ENCODE assay signal across 9 cellular contexts in the genomic region with DNA sequence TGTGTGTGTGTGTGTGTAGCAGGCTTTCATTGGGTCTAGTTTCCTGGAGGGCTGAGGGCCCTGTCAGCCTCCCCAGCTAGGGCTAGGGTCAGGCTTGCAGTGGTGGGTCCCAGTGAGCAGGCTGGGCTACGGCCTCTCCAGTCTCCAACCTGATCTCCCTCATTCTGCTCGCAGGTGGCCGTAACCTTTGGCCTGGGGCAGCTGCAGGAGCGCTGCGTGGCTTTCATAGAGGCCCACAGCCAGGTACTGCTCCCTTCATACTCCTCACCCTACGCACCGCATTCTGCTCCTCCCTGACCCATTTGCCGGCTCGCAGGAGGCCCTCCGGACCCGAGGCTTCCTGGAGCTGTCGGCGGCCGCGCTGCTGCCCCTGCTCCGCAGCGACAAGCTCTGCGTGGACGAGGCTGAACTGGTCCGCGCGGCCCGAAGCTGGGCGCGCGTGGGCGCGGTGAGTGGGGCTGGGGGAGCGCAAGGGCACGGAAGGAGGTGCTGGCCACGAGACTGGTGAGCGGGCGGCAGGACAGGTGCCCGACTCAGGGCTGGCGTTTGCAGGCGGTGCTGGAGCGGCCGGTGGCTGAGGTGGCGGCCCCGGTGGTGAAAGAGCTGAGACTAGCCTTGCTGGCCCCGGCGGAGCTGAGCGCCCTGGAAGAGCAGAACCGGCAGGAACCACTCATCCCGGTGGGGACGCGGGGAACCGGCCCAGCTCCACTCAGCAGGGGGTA. TPM values are rescaled to one million over a fixed set of nuclear protein-coding genes. Genes with fewer than 3 reads are reported as not detected.
DNase-seq lines count a peak whose midpoint lies in the region; ATAC-seq and TF ChIP-seq lines count a peak whose summit lies in the region.
"Had no signal": no experiment of that assay in that cellular context is flagged by ENCODE, and none has a peak within 500 bp of the region (broad histone marks: within the 10 kb centered on the region; RNA-seq: fewer than 3 reads in every experiment).

No MANE protein-coding gene starts in this region.

- H3K4me3 Mint-ChIP-seq in natural killer cell (peak overlapping the region; percentile 40), mesothelial cell of epicardium (peak overlapping the region; percentile 24)
- no peak overlapping the region for H3K4me3 Mint-ChIP-seq in natural killer cell treated with Interleukin-12 subunit alpha and Interleukin-12 subunit beta and Interleukin-15 and Interleukin-18, amount 100 ng/mL, for 72 hours

- intact Hi-C loops in natural killer cell (cut with micrococcal nuclease) (no loop called here), aorta (cut with DNase I) (no loop called here)

- no peaks in the 10 kb centered on the region for H3K9me3 Mint-ChIP-seq in natural killer cell
- H3K9me3 Mint-ChIP-seq in natural killer cell treated with Interleukin-12 subunit alpha and Interleukin-12 subunit beta and Interleukin-15 and Interleukin-18, amount 100 ng/mL, for 72 hours: no peaks in the 10 kb centered on the region
- peaks cover 5% of the 10 kb centered on the region for H3K9me3 Mint-ChIP-seq in mesothelial cell of epicardium

- no peak overlapping the region for H3K27ac ChIP-seq in aorta (ENCODE audit: low read depth in 1 of 2, low read length in 2 of 2)

- no peaks in the 10 kb centered on the region for H3K27me3 Mint-ChIP-seq in natural killer cell (ENCODE audit: low read depth in 2 of 2)
- no peaks in the 10 kb centered on the region for H3K27me3 Mint-ChIP-seq in natural killer cell treated with Interleukin-12 subunit alpha and Interleukin-12 subunit beta and Interleukin-15 and Interleukin-18, amount 100 ng/mL, for 72 hours
- H3K27me3 Mint-ChIP-seq in mesothelial cell of epicardium (ENCODE audit: low read depth): no peaks in the 10 kb centered on the region

- DNase-seq in natural killer cell (no peak), ecto neural progenitor cell (ENCODE audit: low spot score) (peak; percentile 54), mesothelial cell of epicardium (ENCODE audit: low spot score in 2 of 2, unreplicated experiment in 2 of 2) (no peak), aorta (peak; percentile 55 to 80), globus pallidus (ENCODE audit: low spot score) (no peak), NCI-H2081 (lab: John Stamatoyannopoulos, UW) (no peak), hippocampal formation (lab: John Stamatoyannopoulos, UW) (no peak)
- no peak for DNase-seq in natural killer cell treated with Interleukin-12 subunit alpha and Interleukin-12 subunit beta and Interleukin-15 and Interleukin-18, amount 100 ng/mL, for 72 hours (ENCODE audit: low spot score)

- WGBS in aorta, 2 donors: 80% methylated on average over 47 to 48 of the region's 48 CpGs

- H3K27ac Mint-ChIP-seq in natural killer cell (peak overlapping the region in 1 of 2 donors; percentile 87), mesothelial cell of epicardium (no peak overlapping the region)
- peak overlapping the region in 1 of 2 donors; percentile 97 for H3K27ac Mint-ChIP-seq in natural killer cell treated with Interleukin-12 subunit alpha and Interleukin-12 subunit beta and Interleukin-15 and Interleukin-18, amount 100 ng/mL, for 72 hours

- no peaks in the 10 kb centered on the region for H3K9me3 ChIP-seq in aorta (ENCODE audit: control insufficient read depth, low read length)

- no peaks in the 10 kb centered on the region for H3K36me3 Mint-ChIP-seq in natural killer cell
- no peaks in the 10 kb centered on the region for H3K36me3 Mint-ChIP-seq in natural killer cell treated with Interleukin-12 subunit alpha and Interleukin-12 subunit beta and Interleukin-15 and Interleukin-18, amount 100 ng/mL, for 72 hours
- peaks cover 15% of the 10 kb centered on the region for H3K36me3 Mint-ChIP-seq in mesothelial cell of epicardium

- H3K4me3 ChIP-seq in aorta (ENCODE audit: low read length in 2 of 2): no peak overlapping the region

- H3K27me3 ChIP-seq in aorta (ENCODE audit: control insufficient read depth in 1 of 2, insufficient read depth in 2 of 2, low read length in 1 of 2): no peaks in the 10 kb centered on the region

- ATAC-seq in natural killer cell (no peak), aorta (ENCODE audit: low FRiP score) (no peak)
- ATAC-seq in natural killer cell treated with Interleukin-12 subunit alpha and Interleukin-12 subunit beta and Interleukin-15 and Interleukin-18, amount 100 ng/mL, for 72 hours: no peak

- H3K4me1 Mint-ChIP-seq in natural killer cell (peaks cover 34 to 42% of the 10 kb centered on the region in 2 donors), mesothelial cell of epicardium (peaks cover 44% of the 10 kb centered on the region)
- peaks cover 41 to 49% of the 10 kb centered on the region in 2 donors for H3K4me1 Mint-ChIP-seq in natural killer cell treated with Interleukin-12 subunit alpha and Interleukin-12 subunit beta and Interleukin-15 and Interleukin-18, amount 100 ng/mL, for 72 hours (ENCODE audit: low read depth in 2 of 2)

- H3K4me1 ChIP-seq in aorta (ENCODE audit: control insufficient read depth in 1 of 2, insufficient read depth in 2 of 2, low read length in 2 of 2): peaks cover 0 to 4% of the 10 kb centered on the region in 2 donors

- TF ChIP-seq CTCF in natural killer cell (IDR thresholded peaks at IDR 0.05) (no peak), mesothelial cell of epicardium (IDR thresholded peaks at IDR 0.05; ENCODE audit: unreplicated experiment) (no peak)

- H3K36me3 ChIP-seq in aorta (ENCODE audit: control insufficient read depth in 1 of 2, insufficient read depth in 2 of 2, low read length in 1 of 2): no peaks in the 10 kb centered on the region

RNA-seq across cellular contexts. Expression of a gene that starts 4.7 kb away (rescaled TPM):
- 1 to 10 TPM; 4.4 to 5.7 (median 4.9) TPM for total RNA-seq in natural killer cell
- total RNA-seq in natural killer cell treated with Interleukin-12 subunit alpha and Interleukin-12 subunit beta and Interleukin-15 and Interleukin-18, amount 100 ng/mL, for 72 hours: 1 to 10 TPM; 1.7 to 6.4 TPM
- total RNA-seq in mesothelial cell of epicardium: 33.6 to 43.7 TPM (median 38.3 TPM) in 3 replicates
- 10 to 100 TPM; 38.5 to 41.1 TPM for total RNA-seq in aorta
- polyA plus RNA-seq in aorta: 10 to 100 TPM in 1 of 2 donors, 1 to 10 TPM in 1; 5.1 to 35.4 TPM

RNA-seq across cellular contexts. Expression of a gene that starts 5.8 kb away (rescaled TPM):
- 1 to 10 TPM in 1 of 3 donors, under 1 TPM in 1, not detected in 1; 0.96 to 1.2 TPM for total RNA-seq in natural killer cell
- total RNA-seq in natural killer cell treated with Interleukin-12 subunit alpha and Interleukin-12 subunit beta and Interleukin-15 and Interleukin-18, amount 100 ng/mL, for 72 hours: not detected
- 0.31 to 0.72 TPM (median 0.47 TPM) in 3 replicates for total RNA-seq in mesothelial cell of epicardium
- total RNA-seq in aorta: under 1 TPM; 0.81 to 0.87 TPM
- polyA plus RNA-seq in aorta: 1 to 10 TPM in 1 of 2 donors, not detected in 1; 3.0 TPM

RNA-seq across cellular contexts. Expression of a gene that starts 12.8 kb away (rescaled TPM):
- total RNA-seq in natural killer cell (10 to 100 TPM; 39.5 to 89.2 (median 78.1) TPM), mesothelial cell of epicardium (24.7 to 27.5 TPM (median 27.4 TPM) in 3 replicates), aorta (10 to 100 TPM; 28.8 to 84.3 TPM)
- total RNA-seq in natural killer cell treated with Interleukin-12 subunit alpha and Interleukin-12 subunit beta and Interleukin-15 and Interleukin-18, amount 100 ng/mL, for 72 hours: 10 to 100 TPM; 27.4 to 64.3 TPM
- polyA plus RNA-seq in aorta: 10 to 100 TPM; 16.2 to 73.3 TPM

RNA-seq across cellular contexts. Expression of a gene that starts 25.0 kb away (rescaled TPM):
- total RNA-seq in natural killer cell (under 1 TPM; 0.18 to 0.33 (median 0.28) TPM), mesothelial cell of epicardium (1.4 to 1.7 TPM (median 1.4 TPM) in 3 replicates), aorta (under 1 TPM; 0.30 to 0.32 TPM)
- total RNA-seq in natural killer cell treated with Interleukin-12 subunit alpha and Interleukin-12 subunit beta and Interleukin-15 and Interleukin-18, amount 100 ng/mL, for 72 hours: under 1 TPM in 1 of 2 donors, not detected in 1; 0.47 TPM
- polyA plus RNA-seq in aorta: 1 to 10 TPM; 1.1 to 1.8 TPM
- total RNA-seq: glomerular endothelial cell had no signal

RNA-seq across cellular contexts. Expression of a gene that starts 30.1 kb away (rescaled TPM):
- total RNA-seq in natural killer cell: 1 to 10 TPM; 1.8 to 3.1 (median 2.4) TPM
- 1 to 10 TPM; 1.9 TPM for total RNA-seq in natural killer cell treated with Interleukin-12 subunit alpha and Interleukin-12 subunit beta and Interleukin-15 and Interleukin-18, amount 100 ng/mL, for 72 hours
- 1.4 to 1.7 TPM (median 1.4 TPM) in 3 replicates for total RNA-seq in mesothelial cell of epicardium
- total RNA-seq in aorta: 1 to 10 TPM; 1.7 to 6.3 TPM
- polyA plus RNA-seq in aorta: 1 to 10 TPM in 1 of 2 donors, under 1 TPM in 1; 0.38 to 6.7 TPM

Comparison
In these comparisons a context has a peak if more than half of its experiments do, and no peak if none do; other contexts are left out.
1. DNase-seq: peak in ecto neural progenitor cell (single experiment) and aorta (2 of 2); none in natural killer cell (single experiment), natural killer cell treated with Interleukin-12 subunit alpha and Interleukin-12 subunit beta and Interleukin-15 and Interleukin-18, amount 100 ng/mL, for 72 hours (single experiment), mesothelial cell of epicardium (0 of 2), globus pallidus (single experiment), NCI-H2081 (0 of 2) and hippocampal formation (0 of 2).